8 cellular contexts compared by ENCODE assay signal in the genomic region with DNA sequence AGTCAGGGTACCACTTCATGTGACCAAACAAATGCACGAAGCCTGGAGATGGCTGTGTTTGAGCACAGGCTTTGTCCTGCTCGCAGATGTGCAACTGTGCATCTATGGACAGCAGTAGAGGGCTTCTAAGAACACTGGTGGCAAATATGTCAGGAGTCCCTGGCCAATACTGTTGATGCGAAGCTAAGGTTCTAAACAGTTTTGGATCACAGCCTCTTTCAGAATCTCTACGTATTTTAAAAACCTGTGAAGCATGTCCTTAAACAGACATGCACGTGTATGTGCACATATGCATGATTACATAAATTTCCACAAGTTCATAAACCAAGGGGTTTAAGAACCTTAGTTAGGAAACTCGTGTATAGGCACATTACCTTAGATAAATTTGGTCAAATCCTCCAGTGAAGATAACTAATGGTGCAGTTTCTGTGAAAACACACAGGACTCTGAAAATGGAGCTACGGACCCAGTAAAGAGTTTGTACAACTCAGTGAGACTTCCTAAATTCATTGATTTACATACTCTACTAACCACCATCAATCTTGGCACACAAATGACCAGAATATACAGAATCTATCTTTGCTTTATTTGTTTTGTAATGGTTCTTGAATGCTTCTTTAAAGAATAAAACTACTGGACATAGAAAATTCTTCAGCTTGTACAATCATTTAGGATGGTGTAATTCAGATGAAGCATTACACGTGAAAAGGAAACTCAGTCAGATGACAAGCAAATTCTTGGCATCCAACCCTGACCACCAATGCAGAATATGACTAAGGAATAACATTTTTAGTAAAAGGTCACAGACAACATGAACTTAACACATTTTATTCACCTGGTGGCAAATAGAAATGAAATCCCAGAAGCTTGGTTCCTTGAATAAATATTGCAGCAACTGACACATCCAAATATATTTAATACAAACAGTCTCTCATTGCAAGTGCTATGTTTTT. TPM values are rescaled to one million over a fixed set of nuclear protein-coding genes. Genes with fewer than 3 reads are reported as not detected.
DNase-seq lines count a peak whose midpoint lies in the region; ATAC-seq, FAIRE-seq and TF ChIP-seq lines count a peak whose summit lies in the region.

No MANE protein-coding gene starts in this region.

- H3K36me3 ChIP-seq in mammary epithelial cell (ENCODE audit: insufficient read depth, low read length), result no peaks in the 10 kb centered on the region
- no peaks in the 10 kb centered on the region for H3K36me3 ChIP-seq in CD8-positive, alpha-beta memory T cell (ENCODE audit: insufficient read depth, low read length)
- H3K36me3 ChIP-seq in MM.1S (replicated peaks; ENCODE audit: insufficient read depth, low read length), result no peaks in the 10 kb centered on the region; the same call in 1 of the 2 replicates

- H3K27ac ChIP-seq in mammary epithelial cell (ENCODE audit: insufficient read depth, low read depth, low read length) (peak overlapping the region; percentile 2), MM.1S (ENCODE audit: low read length) (no peak overlapping the region)
- no peak overlapping the region for H3K27ac ChIP-seq in CD8-positive, alpha-beta memory T cell (ENCODE audit: low read depth, low read length)

- dilution Hi-C loops in mammary epithelial cell (cut with HindIII; ENCODE audit: low sequenced_read_pairs), result no loop called here

- peaks cover 3 to 12% (median 8%) of the 10 kb centered on the region in 3 donors for H3K4me1 Mint-ChIP-seq in CD8-positive, alpha-beta memory T cell

- FAIRE-seq in D721Med (lab: Jason Lieb, UNC), result peak; percentile 25

- no peak overlapping the region for H3K27ac Mint-ChIP-seq in CD8-positive, alpha-beta memory T cell

- 84% methylated on average over 8 of the region's 8 CpGs for WGBS in mammary epithelial cell (ENCODE audit: low coverage, missing lambda C conversion rate)

- H3K27me3 Mint-ChIP-seq in CD8-positive, alpha-beta memory T cell, result no peaks in the 10 kb centered on the region

- ATAC-seq in GM19452 (IDR thresholded peaks at IDR 0.05; ENCODE audit: unreplicated experiment) (peak; percentile 61), HG03460 (IDR thresholded peaks at IDR 0.05; ENCODE audit: unreplicated experiment) (peak; percentile 55)

- H3F3A ChIP-seq in MM.1S (ENCODE audit: insufficient read depth, low read length), result no peaks in the 10 kb centered on the region

- intact Hi-C loops in mammary epithelial cell (cut with micrococcal nuclease), result no loop called here

- H3K4me3 ChIP-seq in mammary epithelial cell (replicated peaks in 1 of 3; ENCODE audit: insufficient read depth in 1 of 3, low read depth in 2 of 3, low read length in 3 of 3), result no peak overlapping the region
- no peak overlapping the region for H3K4me3 ChIP-seq in CD8-positive, alpha-beta memory T cell (ENCODE audit: low read length)
- no peak overlapping the region for H3K4me3 ChIP-seq in MM.1S (ENCODE audit: low read length)

- H3K79me2 ChIP-seq in mammary epithelial cell (ENCODE audit: insufficient read depth, low read length) (peaks cover 57% of the 10 kb centered on the region), MM.1S (ENCODE audit: low read length) (peaks cover 67% of the 10 kb centered on the region)

- in situ Hi-C loops in mammary epithelial cell (cut with MboI; ENCODE audit: low sequenced_read_pairs in 2 of 2) (no loop called here), GM13976 (cut with MboI; ENCODE audit: low sequenced_read_pairs, unreplicated experiment) (no loop called here)

- H4K20me1 ChIP-seq in mammary epithelial cell (ENCODE audit: insufficient read depth, low read length) (no peaks in the 10 kb centered on the region), MM.1S (ENCODE audit: insufficient read depth, low read length) (no peaks in the 10 kb centered on the region)

- no peaks in the 10 kb centered on the region for H3K9me2 ChIP-seq in MM.1S (replicated peaks; ENCODE audit: insufficient read depth, low read length)

- CTCF ChIA-PET in mammary epithelial cell (lab: Charles Lee; ENCODE audit: low non-redundant PET), result interaction anchor here (0.7 kb wide), 1 partner anchor 94 kb away, joined by 4 read pairs; no protein-coding TSS in a partner anchor
- CTCF ChIA-PET in CD8-positive, alpha-beta memory T cell (lab: Charles Lee), result no interaction called here

- BruUV-seq in mammary epithelial cell (replicated peaks; lab: Mats Ljungman, UMichigan), result no TSS peak

- DNase-seq in D721Med (ENCODE audit: insufficient read length, low spot score), result no peak
- DNase-seq in mammary epithelial cell, result peak; percentile 85
- no peak for DNase-seq in CD8-positive, alpha-beta memory T cell
- DNase-seq in GM13976 (ENCODE audit: low spot score), result no peak
- no peak for DNase-seq in MM.1S
- DNase-seq in stimulated activated CD4-positive, alpha-beta T cell treated with anti-CD3 and anti-CD28 coated beads, Interleukin-4, amount 100 ng/mL, for 4 hours, result no peak

- peak overlapping the region; percentile 68 for H3K4me2 ChIP-seq in mammary epithelial cell (ENCODE audit: insufficient read depth, low read depth, low read length)
- no peak overlapping the region for H3K4me2 ChIP-seq in MM.1S (ENCODE audit: low read depth, low read length)

- no peaks in the 10 kb centered on the region for H3K9me3 Mint-ChIP-seq in CD8-positive, alpha-beta memory T cell

- H3K4me1 ChIP-seq in mammary epithelial cell (ENCODE audit: insufficient read depth, low read length), result peaks cover 38% of the 10 kb centered on the region
- H3K4me1 ChIP-seq in CD8-positive, alpha-beta memory T cell (ENCODE audit: insufficient read depth, low read length), result no peaks in the 10 kb centered on the region
- peaks cover 12% of the 10 kb centered on the region for H3K4me1 ChIP-seq in MM.1S (ENCODE audit: low read length)

- no peak overlapping the region for H3K4me3 Mint-ChIP-seq in CD8-positive, alpha-beta memory T cell

- peaks cover 0 to 2% (median 0%) of the 10 kb centered on the region in 3 donors for H3K36me3 Mint-ChIP-seq in CD8-positive, alpha-beta memory T cell

- no peaks in the 10 kb centered on the region for H3K27me3 ChIP-seq in mammary epithelial cell (ENCODE audit: insufficient read depth, low read length)
- no peaks in the 10 kb centered on the region for H3K27me3 ChIP-seq in CD8-positive, alpha-beta memory T cell (ENCODE audit: insufficient read depth, low read length, poor library complexity, severe bottlenecking)
- H3K27me3 ChIP-seq in MM.1S (replicated peaks; ENCODE audit: insufficient read depth, low read length), result no peaks in the 10 kb centered on the region

- H2AFZ ChIP-seq in mammary epithelial cell (ENCODE audit: low read depth, low read length), result no peak overlapping the region
- H2AFZ ChIP-seq in MM.1S (ENCODE audit: low read length), result no peak overlapping the region

- TF ChIP-seq CTCF in D721Med (IDR thresholded peaks at IDR 0.05; ENCODE audit: insufficient read depth, missing control alignments) (no peak), mammary epithelial cell (conservative IDR thresholded peaks at IDR 0.05 in 1 of 2, IDR thresholded peaks at IDR 0.05 in 1 of 2; ENCODE audit: extremely low read depth in 1 of 2, insufficient read depth in 1 of 2, low read depth in 1 of 2, low read length in 2 of 2) (no peak), GM13976 (IDR thresholded peaks at IDR 0.05; ENCODE audit: borderline replicate concordance, control extremely low read depth, extremely low read depth, insufficient read depth, missing control alignments) (no peak), MM.1S (IDR thresholded peaks at IDR 0.05; ENCODE audit: low read length) (no peak)

- POLR2A ChIA-PET in CD8-positive, alpha-beta memory T cell (lab: Charles Lee), result no interaction called here

- H3K9me3 ChIP-seq in mammary epithelial cell (replicated peaks; ENCODE audit: insufficient read depth, low read length), result no peaks in the 10 kb centered on the region
- no peaks in the 10 kb centered on the region for H3K9me3 ChIP-seq in CD8-positive, alpha-beta memory T cell (ENCODE audit: low read length)
- no peaks in the 10 kb centered on the region for H3K9me3 ChIP-seq in MM.1S (replicated peaks; ENCODE audit: insufficient read depth, low read length)

- H3K9ac ChIP-seq in mammary epithelial cell (ENCODE audit: insufficient read depth, low read length) (no peak overlapping the region), MM.1S (ENCODE audit: low read length) (no peak overlapping the region)

RNA-seq across cellular contexts. Expression of gene KCNQ5, which starts 27.4 kb away (rescaled TPM):
- total RNA-seq in mammary epithelial cell, result 10 to 100 TPM; 10.5 to 11.8 TPM
- polyA plus RNA-seq in mammary epithelial cell, result 4.0 TPM
- 7.6 TPM for polyA minus RNA-seq in mammary epithelial cell
- 1 to 10 TPM; 7.9 to 8.5 TPM for total RNA-seq in CD8-positive, alpha-beta memory T cell
- polyA plus RNA-seq in CD8-positive, alpha-beta memory T cell, result 0.85 TPM
